In the genomic region with DNA sequence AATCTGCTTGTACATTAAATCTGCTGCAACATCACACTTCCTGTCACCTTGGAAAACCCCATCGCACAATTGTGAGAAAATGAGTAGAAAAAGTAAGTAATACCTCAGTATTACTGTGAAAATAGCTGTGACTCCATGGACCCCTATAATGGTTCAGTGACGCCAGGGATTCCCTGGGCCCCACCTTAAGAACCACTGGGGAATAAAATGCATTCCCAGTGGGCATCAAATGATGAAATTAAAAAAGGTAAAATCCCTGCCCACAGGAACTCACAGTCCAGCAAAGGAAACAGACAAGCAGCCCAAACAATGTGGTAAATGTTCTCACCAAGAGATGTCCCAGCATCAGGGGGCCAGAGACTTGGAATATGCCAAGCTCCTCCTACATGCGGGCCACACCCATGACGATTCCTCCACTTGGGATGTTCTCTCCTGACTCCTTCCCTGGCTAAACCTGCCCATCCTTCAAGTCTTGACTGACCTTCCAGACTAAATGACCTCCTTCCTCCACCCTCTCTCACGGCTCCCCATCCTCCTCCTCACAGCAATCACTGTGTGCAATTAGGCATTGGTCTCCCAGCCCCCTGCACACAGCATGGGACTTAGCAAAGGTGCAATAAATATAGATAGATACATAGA, we compare ENCODE assay signal across 16 cellular contexts. TPM values are rescaled to one million over a fixed set of nuclear protein-coding genes. Genes with fewer than 3 reads are reported as not detected.
A peak's percentile ranks its signal among the peaks of the same experiment; 100 is the strongest.
DNase-seq lines count a peak whose midpoint lies in the region; ATAC-seq and TF ChIP-seq lines count a peak whose summit lies in the region.
"Had no signal": no experiment of that assay in that cellular context is flagged by ENCODE, and none has a peak within 500 bp of the region (broad histone marks: within the 10 kb centered on the region; RNA-seq: fewer than 3 reads in every experiment).

No MANE protein-coding gene starts in this region.

- H3K4me3 ChIP-seq in IMR-90 (ENCODE audit: insufficient read depth, low read depth, low read length) = no peak overlapping the region
- no peak overlapping the region for H3K4me3 ChIP-seq in mesendoderm (ENCODE audit: low read length)

- H3K56ac ChIP-seq in IMR-90 (ENCODE audit: extremely low read depth, insufficient read depth, low read length) = no peak overlapping the region
- no peak overlapping the region for H3K56ac ChIP-seq in mesendoderm (ENCODE audit: low read length)

- no peak overlapping the region for H3K14ac ChIP-seq in IMR-90 (replicated peaks; ENCODE audit: low read depth, low read length)

- peaks cover 0 to 11% (median 9%) of the 10 kb centered on the region in 7 donors for H3K9me3 Mint-ChIP-seq in CD14-positive monocyte
- H3K9me3 Mint-ChIP-seq in central memory CD8-positive, alpha-beta T cell = no peaks in the 10 kb centered on the region

- H3K9ac ChIP-seq in IMR-90 (ENCODE audit: low read depth, low read length) (no peak overlapping the region), mesendoderm (ENCODE audit: low read length) (no peak overlapping the region)

- CTCF ChIA-PET in IMR-90 (lab: Yijun Ruan, JAX) = interaction anchor here (0.6 kb wide), 1 partner anchor 72 kb away, joined by 4 read pairs; no protein-coding TSS in a partner anchor

- no peaks in the 10 kb centered on the region for H3K36me3 Mint-ChIP-seq in CD14-positive monocyte
- H3K36me3 Mint-ChIP-seq in central memory CD8-positive, alpha-beta T cell (ENCODE audit: insufficient read depth) = peaks cover 2% of the 10 kb centered on the region

- H2AK5ac ChIP-seq in IMR-90 (ENCODE audit: low read depth, low read length) (peak overlapping the region; percentile 26; the same call in 1 of the 2 replicates), mesendoderm (ENCODE audit: low read length) (no peak overlapping the region)

- no peak overlapping the region for H3K27ac ChIP-seq in IMR-90 (ENCODE audit: insufficient read depth, low read length)
- no peak overlapping the region for H3K27ac ChIP-seq in mesendoderm (ENCODE audit: low read depth, low read length)

- intact Hi-C loops in CD14-positive monocyte (cut with micrococcal nuclease) = no loop called here
- intact Hi-C loops in IMR-90 (cut with micrococcal nuclease) = loop anchor here (5.0 kb wide), 3 partner anchors 182 to 668 kb away; partner anchors contain the start of gene STK32B

- H2AFZ ChIP-seq in IMR-90 (replicated peaks; ENCODE audit: low read length, poor library complexity) = no peak overlapping the region

- H4K5ac ChIP-seq in IMR-90 (ENCODE audit: low read depth, low read length) = no peak overlapping the region
- no peak overlapping the region for H4K5ac ChIP-seq in mesendoderm (ENCODE audit: low read length)

- H3K4me2 ChIP-seq in IMR-90 (ENCODE audit: low read depth, low read length) (no peak overlapping the region), mesendoderm (ENCODE audit: low read length) (no peak overlapping the region)

- no peak overlapping the region for H3K4me3 Mint-ChIP-seq in CD14-positive monocyte
- no peak overlapping the region for H3K4me3 Mint-ChIP-seq in central memory CD8-positive, alpha-beta T cell

- no peak overlapping the region for H2BK20ac ChIP-seq in IMR-90 (ENCODE audit: low read depth, low read length)

- H4K91ac ChIP-seq in IMR-90 (ENCODE audit: insufficient read depth, low read depth, low read length) = no peak overlapping the region

- H3K27me3 Mint-ChIP-seq in CD14-positive monocyte (ENCODE audit: low read depth in 3 of 3) = peaks cover 37 to 44% (median 39%) of the 10 kb centered on the region in 3 donors
- H3K27me3 Mint-ChIP-seq in central memory CD8-positive, alpha-beta T cell = peaks cover 43% of the 10 kb centered on the region

- H3K9me1 ChIP-seq in IMR-90 (ENCODE audit: insufficient read depth, low read length) = peaks cover 28% of the 10 kb centered on the region

- H3K27me3 ChIP-seq in IMR-90 (ENCODE audit: control insufficient read depth, insufficient read depth, low read length) (no peaks in the 10 kb centered on the region), mesendoderm (ENCODE audit: insufficient read depth, low read length, poor library complexity) (no peaks in the 10 kb centered on the region)

- H3K79me1 ChIP-seq in IMR-90 (ENCODE audit: low read depth in 1 of 2, low read length in 2 of 2) = peaks cover 24 to 63% of the 10 kb centered on the region in 2 experiments
- H3K79me1 ChIP-seq in mesendoderm (ENCODE audit: low read length) = peaks cover 2% of the 10 kb centered on the region

- H2BK15ac ChIP-seq in IMR-90 (ENCODE audit: low read depth, low read length) (no peak overlapping the region), mesendoderm (replicated peaks; ENCODE audit: low read depth) (no peak overlapping the region)

- H2BK120ac ChIP-seq in IMR-90 (ENCODE audit: low read depth, low read length) (no peak overlapping the region), mesendoderm (ENCODE audit: low read depth, low read length) (no peak overlapping the region)

- H4K20me1 ChIP-seq in IMR-90 (ENCODE audit: insufficient read depth, low read length) = peaks cover 4% of the 10 kb centered on the region; the same call in 1 of the 2 replicates

- POLR2A ChIA-PET in IMR-90 (lab: Charles Lee; ENCODE audit: unreplicated experiment) = no interaction called here

- H2BK5ac ChIP-seq in IMR-90 (ENCODE audit: low read depth, low read length, poor library complexity, severe bottlenecking) (no peak overlapping the region), mesendoderm (ENCODE audit: low read length) (no peak overlapping the region)

- H3K23ac ChIP-seq in IMR-90 (ENCODE audit: low read depth, low read length) (no peak overlapping the region), mesendoderm (ENCODE audit: low read length) (no peak overlapping the region)

- H3K4me1 Mint-ChIP-seq in CD14-positive monocyte = peaks cover 17% of the 10 kb centered on the region
- peaks cover 40% of the 10 kb centered on the region for H3K4me1 Mint-ChIP-seq in central memory CD8-positive, alpha-beta T cell

- no peaks in the 10 kb centered on the region for H3K9me3 ChIP-seq in IMR-90 (ENCODE audit: control insufficient read depth, insufficient read depth, low read length)
- H3K9me3 ChIP-seq: Caco-2 had no signal

- dilution Hi-C loops in IMR-90 (cut with HindIII; ENCODE audit: low sequenced_read_pairs, unreplicated experiment) = no loop called here

- DNase-seq in CD14-positive monocyte (ENCODE audit: low spot score) (peak; percentile 12), IMR-90 (no peak), mesendoderm (peak; percentile 73), SHP77 treated with DMSO at 0.1 percent for 48 hours (lab: John Stamatoyannopoulos, UW) (no peak), hypothalamus (lab: John Stamatoyannopoulos, UW) (no peak), NCI-H345 (lab: John Stamatoyannopoulos, UW) (no peak), NOMO-1 treated with dmso at 0.1 percent for 144 hours (lab: John Stamatoyannopoulos, UW; ENCODE audit: unreplicated experiment) (no peak)
- no peak for DNase-seq in central memory CD8-positive, alpha-beta T cell (ENCODE audit: low spot score in 2 of 2)
- DNase-seq: Caco-2; CD4-positive, CD25-positive, alpha-beta regulatory T cell; DMS153; MV-4-11; NCI-H1694 treated with DMSO at 0.1 percent for 48 hours; NCI-H510A; NCI-H774; SHP77 had no signal

- H3K4me1 ChIP-seq in IMR-90 (ENCODE audit: control insufficient read depth, insufficient read depth, low read length) (peaks cover 26% of the 10 kb centered on the region), mesendoderm (ENCODE audit: control insufficient read depth, low read depth, low read length) (peaks cover 6% of the 10 kb centered on the region)
- H3K4me1 ChIP-seq: Caco-2 had no signal

- TF ChIP-seq POLR2A in IMR-90 (IDR thresholded peaks at IDR 0.05; ENCODE audit: low read depth, low read length) = no peak

- H3K79me2 ChIP-seq in mesendoderm (ENCODE audit: control insufficient read depth, insufficient read depth, low read length) = no peaks in the 10 kb centered on the region

- H2AK9ac ChIP-seq in IMR-90 (replicated peaks; ENCODE audit: low read depth, low read length, poor library complexity) = no peak overlapping the region

- H3K36me3 ChIP-seq in IMR-90 (ENCODE audit: control insufficient read depth, insufficient read depth, low read length) (peaks cover 13% of the 10 kb centered on the region), mesendoderm (ENCODE audit: control insufficient read depth, insufficient read depth, low read length) (no peaks in the 10 kb centered on the region)

- no peak for TF ChIP-seq CTCF in CD14-positive monocyte (IDR thresholded peaks at IDR 0.05)
- no peak for TF ChIP-seq CTCF in IMR-90 (conservative IDR thresholded peaks at IDR 0.05; ENCODE audit: low read depth, low read length)

- H3K27ac Mint-ChIP-seq in CD14-positive monocyte = no peak overlapping the region
- peak overlapping the region; percentile 18 for H3K27ac Mint-ChIP-seq in central memory CD8-positive, alpha-beta T cell (ENCODE audit: low read depth)
- H3K27ac Mint-ChIP-seq: CD4-positive, CD25-positive, alpha-beta regulatory T cell had no signal

- ATAC-seq in IMR-90 (ENCODE audit: low read depth) = no peak
- no peak for ATAC-seq in central memory CD8-positive, alpha-beta T cell (replicated peaks; ENCODE audit: extremely low read depth, poor library complexity, severe bottlenecking)

- in situ Hi-C loops in IMR-90 (cut with MboI; ENCODE audit: low sequenced_read_pairs) = no loop called here

- H4K8ac ChIP-seq in IMR-90 (ENCODE audit: low read depth in 2 of 2, low read length in 2 of 2) (no peak overlapping the region), mesendoderm (ENCODE audit: low read depth, low read length) (no peak overlapping the region)

- no peak for TF ChIP-seq RAD21 in IMR-90 (IDR thresholded peaks at IDR 0.05; ENCODE audit: low read length)

- BruUV-seq in IMR-90 (replicated peaks; lab: Mats Ljungman, UMichigan) = no TSS peak

- H3K18ac ChIP-seq in IMR-90 (ENCODE audit: low read depth, low read length) = no peak overlapping the region
- no peak overlapping the region for H3K18ac ChIP-seq in mesendoderm (ENCODE audit: low read length)

- H3K4ac ChIP-seq in IMR-90 (ENCODE audit: low read depth, low read length) = no peak overlapping the region
- no peak overlapping the region for H3K4ac ChIP-seq in mesendoderm (ENCODE audit: low read depth, low read length)

- 100% methylated on average over 1 of the region's 5 CpGs; no CpG with 5 or more reads in 1 of the 2 experiments for WGBS in IMR-90 (ENCODE audit: extremely low coverage in 2 of 2, insufficient read length in 1 of 2), 2 experiments
- WGBS in mesendoderm (ENCODE audit: extremely low coverage, insufficient coverage, low lambda C conversion rate) = no CpG with 5 or more reads among the region's 5 CpGs

RNA-seq across cellular contexts. Expression of gene EVC2, which starts 2.6 kb away (rescaled TPM):
- polyA plus RNA-seq in CD14-positive monocyte (under 1 TPM; 0.04 to 0.08 TPM), IMR-90 (2012; rRNA removed) (2.4 and 2.7 TPM in 2 replicates)
- total RNA-seq in IMR-90 (2012; rRNA removed) = 5.8 and 5.9 TPM in 2 replicates
- 1.5 and 1.9 TPM in 2 replicates for polyA plus RNA-seq in IMR-90 (2012; cell fraction: cytosol; rRNA removed)
- polyA plus RNA-seq in IMR-90 (2012; cell fraction: nucleus; rRNA removed; ENCODE audit: low replicate concordance) = 6.1 and 7.2 TPM in 2 replicates
- 3.1 TPM for polyA plus RNA-seq in mesendoderm (2013, experiment 1 of 2)
- polyA plus RNA-seq in mesendoderm (2013, experiment 2 of 2) = 2.8 TPM
- total RNA-seq: Caco-2 had no signal

RNA-seq across cellular contexts. Expression of gene EVC, which starts 5.2 kb away (rescaled TPM):
- polyA plus RNA-seq in CD14-positive monocyte (not detected), IMR-90 (2012; rRNA removed) (18.8 and 18.9 TPM in 2 replicates)
- total RNA-seq in IMR-90 (2012; rRNA removed) = 15.3 and 16.8 TPM in 2 replicates
- 9.8 and 15.9 TPM in 2 replicates for polyA plus RNA-seq in IMR-90 (2012; cell fraction: cytosol; rRNA removed)
- 29.5 and 41.2 TPM in 2 replicates for polyA plus RNA-seq in IMR-90 (2012; cell fraction: nucleus; rRNA removed; ENCODE audit: low replicate concordance)
- 2.5 TPM for polyA plus RNA-seq in mesendoderm (2013, experiment 1 of 2)
- polyA plus RNA-seq in mesendoderm (2013, experiment 2 of 2) = 2.5 TPM
- total RNA-seq: Caco-2 had no signal

Comparison
In these comparisons a context has a peak if more than half of its experiments do, and no peak if none do; other contexts are left out.
1. DNase-seq: peak in CD14-positive monocyte (single experiment) and mesendoderm (single experiment); none in IMR-90 (single experiment), central memory CD8-positive, alpha-beta T cell (0 of 2), SHP77 treated with DMSO at 0.1 percent for 48 hours (single experiment), hypothalamus (0 of 51), NCI-H345 (single experiment) and NOMO-1 treated with dmso at 0.1 percent for 144 hours (single experiment).
2. RNA of gene EVC, which starts 5.2 kb away (polyA plus RNA-seq): 9.8 to 41.2 TPM in IMR-90; not detected in CD14-positive monocyte; every median in the first group is over 10 times any median in the second.